ENCODE assay signal across 21 cellular contexts in the genomic region with DNA sequence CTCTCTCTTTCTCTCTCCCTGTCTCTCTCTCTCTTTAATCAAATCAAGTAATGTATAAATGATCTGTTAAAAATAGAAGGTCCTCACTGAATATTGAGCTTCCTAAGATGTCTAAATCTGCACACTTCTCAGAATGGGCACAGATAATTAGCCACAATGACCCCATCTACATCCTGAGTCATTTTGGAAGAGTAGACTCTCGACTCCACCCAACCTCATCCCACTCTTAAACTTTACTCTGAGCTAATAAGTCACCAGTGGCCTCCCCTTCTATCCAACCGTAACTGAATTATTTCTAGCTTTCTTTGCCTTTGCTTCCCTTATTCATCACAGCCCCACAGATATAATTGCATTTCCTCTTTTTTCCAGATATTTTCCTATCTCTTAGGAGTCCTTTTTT.
"Had no signal": no experiment of that assay in that cellular context is flagged by ENCODE, and none has a peak within 500 bp of the region (broad histone marks: within the 10 kb centered on the region; RNA-seq: fewer than 3 reads in every experiment).

No MANE protein-coding gene starts in this region.

- H3K4me3 ChIP-seq: cardiac muscle cell, PC-9 had no signal

- H3K27me3 ChIP-seq: brain microvascular endothelial cell, cardiac muscle cell had no signal

- ATAC-seq: activated CD4-positive, alpha-beta T cell treated with anti-CD3 and anti-CD28 coated beads for 36 hours; activated T-helper 17 cell treated with anti-CD3 and anti-CD28 coated beads, Interleukin-2, amount 50 U/mL, for 72 hours had no signal

- H3K27ac ChIP-seq: brain microvascular endothelial cell, cardiac muscle cell, PC-9, WERI-Rb-1 had no signal

- DNase-seq: activated CD4-positive, alpha-beta memory T cell treated with anti-CD3 and anti-CD28 coated beads, Interleukin-2, amount 10 ng/mL, durations not matched to agents 7 days and 5 days; activated CD4-positive, alpha-beta T cell treated with anti-CD3 and anti-CD28 coated beads for 36 hours; activated CD4-positive, alpha-beta T cell treated with anti-CD3 and anti-CD28 coated beads, Interleukin-2, amount 50 U/mL, for 1 hour; activated gamma-delta T cell treated with Interleukin-2 at 50 U/mL for 16 hours; activated naive CD4-positive, alpha-beta T cell treated with anti-CD3 and anti-CD28 coated beads, Interleukin-2, amount 10 ng/mL, durations not matched to agents 7 days and 5 days; activated naive CD8-positive, alpha-beta T cell treated with anti-CD3 and anti-CD28 coated beads for 36 hours; activated T-cell treated with anti-CD3 and anti-CD28 coated beads for 4 hours; activated T-cell treated with anti-CD3 and anti-CD28 coated beads, Interleukin-2, amount 50 U/mL, for 48 hours; brain microvascular endothelial cell; NCI-H1105 treated with DMSO at 0.1 percent for 48 hours; NCI-H1436 treated with DMSO at 0.1 percent for 48 hours; NCI-H187; NCI-H2081; NCI-H446; NCI-H524; PC-9; SHP77 treated with DMSO at 0.1 percent for 48 hours; T-helper 1 cell; WERI-Rb-1 had no signal

- H3K36me3 ChIP-seq: brain microvascular endothelial cell, cardiac muscle cell, WERI-Rb-1 had no signal

- H2AFZ ChIP-seq: PC-9 had no signal

- H3K4me2 ChIP-seq: PC-9 had no signal
